8 cellular contexts compared by ENCODE assay signal in genomic region chr16:71808593-71809449, GRCh38. TPM values are rescaled to one million over a fixed set of nuclear protein-coding genes. Genes with fewer than 3 reads are reported as not detected.
DNase-seq lines count a peak whose midpoint lies in the region; ATAC-seq, FAIRE-seq and TF ChIP-seq lines count a peak whose summit lies in the region.

AP1G1 (minus strand) TSS chr16:71808834; CDS start chr16:71789479, 19,355 bp downstream.

- no peaks in the 10 kb centered on the region for H3K9me3 ChIP-seq in pancreas
- no peaks in the 10 kb centered on the region for H3K9me3 ChIP-seq in thyroid gland

- DNase-seq in GM12891 (ENCODE audit: insufficient read length, low spot score) (peak; percentile 77), NCI-H1417 treated with DMSO at 0.1 percent for 48 hours (lab: John Stamatoyannopoulos, UW) (peak; percentile 72), SW 1271 (lab: John Stamatoyannopoulos, UW) (peak; percentile 92 to 95), Right ventricle myocardium superior (peak; percentile 97), pancreas (peak; percentile 89 to 98 (median 96)), thyroid gland (peak; percentile 96 to 97)
- DNase-seq in activated naive CD8-positive, alpha-beta T cell treated with anti-CD3 and anti-CD28 coated beads, Interleukin-2, amount 50 U/mL, for 16 hours (ENCODE audit: low read depth, low spot score) = peak; percentile 82

- H3K27me3 ChIP-seq in pancreas = no peaks in the 10 kb centered on the region
- no peaks in the 10 kb centered on the region for H3K27me3 ChIP-seq in thyroid gland

- FAIRE-seq in GM12891 (lab: Jason Lieb, UNC) = peak; percentile 97
- FAIRE-seq in pancreas (lab: Jason Lieb, UNC) = no peak

- TF ChIP-seq CTCF in pancreas (IDR thresholded peaks at IDR 0.05) (no peak), thyroid gland (IDR thresholded peaks at IDR 0.05) (peak in 1 of 6 experiments; percentile 10)

- H3K36me3 ChIP-seq in pancreas (no peaks in the 10 kb centered on the region), thyroid gland (no peaks in the 10 kb centered on the region)

- intact Hi-C loops in Right ventricle myocardium superior (cut with DNase I) = loop anchor here (1.0 to 5.0 kb wide), 2 partner anchors 73 to 86 kb away; partner anchors contain the start of genes IST1 and ZNF821
- intact Hi-C loops in pancreas (cut with DNase I) = loop anchor here in 1 of 3 donors (10.0 kb wide), 1 partner anchor 86 kb away; the partner anchor contains the start of gene IST1
- intact Hi-C loops in thyroid gland (cut with DNase I) = loop anchor here (10.0 kb wide), 1 partner anchor 286 kb away; the partner anchor contains the start of genes DHX38 and TXNL4B

- ATAC-seq in HG02798 (IDR thresholded peaks at IDR 0.05; ENCODE audit: poor library complexity, unreplicated experiment) (peak; percentile 86), Right ventricle myocardium superior (ENCODE audit: poor library complexity) (peak; percentile 99), pancreas (peak; percentile 90 to 96 (median 93))

- peak; percentile 92 for TF ChIP-seq POLR2A in GM12891 (IDR thresholded peaks at IDR 0.05; ENCODE audit: low read depth, low read length)
- peak; percentile 58 to 72 for TF ChIP-seq POLR2A in thyroid gland (IDR thresholded peaks at IDR 0.05)

- peak within 1 kb of the TSS; percentile 73 to 98 (median 92) for H3K4me3 ChIP-seq in pancreas
- peak within 1 kb of the TSS; percentile 76 to 89 (median 82) for H3K4me3 ChIP-seq in thyroid gland (replicated peaks in 1 of 3)

- 0 to 1% methylated on average over 49 to 54 of the region's 54 CpGs for WGBS in pancreas, 2 donors
- WGBS in thyroid gland, 2 donors = 0 to 1% methylated on average over 46 to 53 of the region's 54 CpGs

- peak within 1 kb of the TSS; percentile 97 to 99 (median 97) for H3K27ac ChIP-seq in pancreas
- peak within 1 kb of the TSS; percentile 96 to 98 (median 97) for H3K27ac ChIP-seq in thyroid gland

- peaks cover 9 to 24% (median 9%) of the 10 kb centered on the region in 3 donors for H3K4me1 ChIP-seq in pancreas
- peaks cover 20 to 23% of the 10 kb centered on the region in 2 donors for H3K4me1 ChIP-seq in thyroid gland

TF ChIP-seq in GM12891, 5 proteins besides CTCF, POLR2A, EP300 and RAD21:
- no peak for TF ChIP-seq PAX5 (IDR thresholded peaks at IDR 0.05; ENCODE audit: insufficient read depth, low read length, severe bottlenecking)
- peak; percentile 99 for TF ChIP-seq TAF1 (IDR thresholded peaks at IDR 0.05; ENCODE audit: low read depth, low read length)
- peak; percentile 63 for TF ChIP-seq POU2F2 (IDR thresholded peaks at IDR 0.05; ENCODE audit: low read depth, low read length)
- TF ChIP-seq SPI1 (IDR thresholded peaks at IDR 0.05; ENCODE audit: low read depth, low read length) = peak; percentile 43; the same call in 1 of the 2 replicates
- TF ChIP-seq POLR2AphosphoS5 (IDR thresholded peaks at IDR 0.05; ENCODE audit: low read depth, low read length) = peak; percentile 91
TF ChIP-seq in GM12891: peak in this region for 4.

RNA-seq across cellular contexts. Expression of gene AP1G1, which starts in this region (rescaled TPM):
- polyA plus RNA-seq in GM12891 (2012; ENCODE audit: low read depth, missing spikeins) = 22.3 TPM
- total RNA-seq in Right ventricle myocardium superior (27.2 TPM), pancreas (10 to 100 TPM; 31.6 to 50.8 (median 39.8) TPM), thyroid gland (100 to 1,000 TPM in 1 of 4 donors, 10 to 100 TPM in 3; 74.0 to 114 (median 96.9) TPM)
- 10 to 100 TPM; 15.3 to 27.6 TPM for polyA plus RNA-seq in pancreas

Comparison
In these comparisons a context has a peak if more than half of its experiments do, and no peak if none do; other contexts are left out.
1. Peak in every context shown above with its lines: DNase-seq, ATAC-seq, H3K4me3 ChIP-seq and H3K27ac ChIP-seq.